In the genomic region with DNA sequence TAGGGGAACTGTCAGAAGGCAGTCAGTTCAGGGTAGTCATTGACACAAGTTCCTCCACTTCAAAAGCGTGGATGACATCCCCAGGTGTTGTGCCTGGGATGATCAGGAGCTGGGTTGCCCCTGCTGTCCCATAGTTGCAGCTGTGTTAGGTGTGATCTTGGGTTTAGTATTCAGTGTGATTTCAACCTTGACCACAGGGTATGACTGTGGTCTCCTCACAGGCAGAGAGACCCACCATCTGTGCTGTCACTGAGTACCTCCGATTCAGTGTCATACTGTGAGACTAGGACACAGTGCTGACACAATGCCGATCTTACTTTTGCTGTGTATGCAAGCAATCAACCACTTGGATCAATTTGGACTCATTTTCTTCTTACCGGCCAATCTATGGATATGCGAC, we compare ENCODE assay signal across 24 cellular contexts. TPM values are rescaled to one million over a fixed set of nuclear protein-coding genes. Genes with fewer than 3 reads are reported as not detected.
DNase-seq lines count a peak whose midpoint lies in the region; ATAC-seq and TF ChIP-seq lines count a peak whose summit lies in the region.
"Had no signal": no experiment of that assay in that cellular context is flagged by ENCODE, and none has a peak within 500 bp of the region (broad histone marks: within the 10 kb centered on the region; RNA-seq: fewer than 3 reads in every experiment).

No MANE protein-coding gene starts in this region.

- H3K4me1 ChIP-seq in OCI-LY1 (ENCODE audit: insufficient read depth, low read length, severe bottlenecking): peaks cover 12% of the 10 kb centered on the region
- H3K4me1 ChIP-seq: body of pancreas, lower lobe of right lung, parathyroid adenoma, tibial artery had no signal

- H3K36me3 ChIP-seq in OCI-LY1 (ENCODE audit: insufficient read depth, low read length): no peaks in the 10 kb centered on the region
- H3K36me3 ChIP-seq: lower lobe of right lung, tibial artery had no signal

- DNase-seq in NCI-H2081 treated with DMSO at 0.1 percent for 48 hours (lab: John Stamatoyannopoulos, UW): no peak
- DNase-seq in AG08396 (ENCODE audit: low spot score): no peak
- no peak for DNase-seq in NCI-H2227 treated with DMSO at 0.1 percent for 48 hours (lab: John Stamatoyannopoulos, UW)
- DNase-seq in G401 (ENCODE audit: low spot score): no peak
- DNase-seq: activated CD4-positive, alpha-beta T cell treated with anti-CD3 and anti-CD28 coated beads, Interleukin-2, amount 50 U/mL, for 4 hours; activated T-cell treated with anti-CD3 and anti-CD28 coated beads, Interleukin-2, amount 50 U/mL, for 4 hours; body of pancreas; Calu3; cortex of kidney; immature natural killer cell; IMR-90; lower lobe of right lung; NCI-H2107; NCI-H526; tibial artery had no signal

- H4K20me1 ChIP-seq in OCI-LY1 (ENCODE audit: insufficient read depth, low read length): no peaks in the 10 kb centered on the region

- H3K79me2 ChIP-seq in OCI-LY1 (ENCODE audit: insufficient read depth, low read length): no peaks in the 10 kb centered on the region
- H3K79me2 ChIP-seq: parathyroid adenoma had no signal

- H3K4me3 ChIP-seq in OCI-LY1 (ENCODE audit: low read depth, low read length, poor library complexity, severe bottlenecking): no peak overlapping the region
- H3K4me3 ChIP-seq: body of pancreas, lower lobe of right lung, skin epidermis, tibial artery had no signal

- no peaks in the 10 kb centered on the region for H3K9me2 ChIP-seq in OCI-LY1 (ENCODE audit: low read depth, low read length)

- H3F3A ChIP-seq in OCI-LY1 (ENCODE audit: insufficient read depth, low read length): no peaks in the 10 kb centered on the region

- H2AFZ ChIP-seq in OCI-LY1 (ENCODE audit: low read length): no peak overlapping the region
- H2AFZ ChIP-seq: parathyroid adenoma had no signal

- H3K9ac ChIP-seq in OCI-LY1 (ENCODE audit: low read length): no peak overlapping the region
- H3K9ac ChIP-seq: parathyroid adenoma had no signal

- no peaks in the 10 kb centered on the region for H3K9me3 ChIP-seq in OCI-LY1 (ENCODE audit: low read length)
- H3K9me3 ChIP-seq: body of pancreas, lower lobe of right lung had no signal

- H3K27ac ChIP-seq in OCI-LY1 (ENCODE audit: low read depth, low read length, poor library complexity, severe bottlenecking): peak overlapping the region; percentile 28
- H3K27ac ChIP-seq: body of pancreas, lower lobe of right lung, parathyroid adenoma, skin epidermis, tibial artery had no signal

- no peak overlapping the region for H3K4me2 ChIP-seq in OCI-LY1 (ENCODE audit: low read length)

- ATAC-seq in GM18861 (IDR thresholded peaks at IDR 0.05; ENCODE audit: unreplicated experiment) (peak; percentile 42), GM21381 (IDR thresholded peaks at IDR 0.05; ENCODE audit: unreplicated experiment) (peak; percentile 69), HG02870 (IDR thresholded peaks at IDR 0.05; ENCODE audit: unreplicated experiment) (peak; percentile 50)
- ATAC-seq: activated T-cell treated with anti-CD3 and anti-CD28 coated beads, Interleukin-2, amount 50 U/mL, for 4 hours; body of pancreas; lower lobe of right lung; Panc1; SK-N-SH treated with all-trans-retinoic acid at 6 μM for 48 hours had no signal

- H3K27me3 ChIP-seq in OCI-LY1 (ENCODE audit: insufficient read depth, low read length): no peaks in the 10 kb centered on the region
- H3K27me3 ChIP-seq: body of pancreas, tibial artery had no signal

- in situ Hi-C loops in G401 (cut with HindIII; ENCODE audit: low sequenced_read_pairs): no loop called here

- TF ChIP-seq CTCF in OCI-LY1 (IDR thresholded peaks at IDR 0.05; ENCODE audit: low read length): no peak

RNA-seq across cellular contexts. Expression of gene FOXR2, which starts 25.2 kb away (rescaled TPM):
- total RNA-seq in G401 (2014; rRNA removed; shearing (Covaris generic)): not detected in 2 replicates
- total RNA-seq: activated T-cell treated with anti-CD3 and anti-CD28 coated beads, Interleukin-2, amount 50 U/mL, for 4 hours; body of pancreas; Calu3; epithelial cell of proximal tubule; IMR-90; lower lobe of right lung had no signal
